Comparison of ENCODE assay signal across 8 cellular contexts in genomic region chr1:95041491-95042165, GRCh38. TPM values are rescaled to one million over a fixed set of nuclear protein-coding genes. Genes with fewer than 3 reads are reported as not detected.
DNase-seq lines count a peak whose midpoint lies in the region; ATAC-seq, FAIRE-seq and TF ChIP-seq lines count a peak whose summit lies in the region.

No MANE protein-coding gene starts in this region.

- H3K27ac ChIP-seq in A549 = peak overlapping the region; percentile 36 to 58; a peak in 2 of 6 replicates
- H3K27ac ChIP-seq in muscle layer of duodenum (ENCODE audit: low read length) = peak overlapping the region; percentile 78

- 0% methylated on average over 2 of the region's 2 CpGs for WGBS in A549 (ENCODE audit: missing lambda C conversion rate)

- H3K9me3 ChIP-seq in A549 = no peaks in the 10 kb centered on the region
- no peaks in the 10 kb centered on the region for H3K9me3 ChIP-seq in muscle layer of duodenum (ENCODE audit: control insufficient read depth in 1 of 2, low read length in 2 of 2)

- H3K27me3 Mint-ChIP-seq in activated naive CD8-positive, alpha-beta T cell treated with anti-CD3 and anti-CD28 coated beads, Interleukin-2, amount 50 U/mL, for 24 hours = no peaks in the 10 kb centered on the region

- no peak overlapping the region for H3K4me2 ChIP-seq in A549

- TF ChIP-seq EP300 in A549 (IDR thresholded peaks at IDR 0.05) (no peak), Ishikawa (IDR thresholded peaks at IDR 0.05; ENCODE audit: borderline replicate concordance) (no peak)

- H3K4me1 Mint-ChIP-seq in activated naive CD8-positive, alpha-beta T cell treated with anti-CD3 and anti-CD28 coated beads, Interleukin-2, amount 50 U/mL, for 24 hours = no peaks in the 10 kb centered on the region

- H3K27ac Mint-ChIP-seq in activated naive CD8-positive, alpha-beta T cell treated with anti-CD3 and anti-CD28 coated beads, Interleukin-2, amount 50 U/mL, for 24 hours = no peak overlapping the region

- H3K4me1 ChIP-seq in A549 (0 out of 3 replicates have a peak, but pooled peaks cover 3% of the 10 kb centered on the region), muscle layer of duodenum (ENCODE audit: control insufficient read depth in 1 of 2, insufficient read depth in 2 of 2, low read length in 2 of 2) (peaks cover 0 to 10% of the 10 kb centered on the region in 2 donors)

- no peak overlapping the region for H3K4me3 Mint-ChIP-seq in activated naive CD8-positive, alpha-beta T cell treated with anti-CD3 and anti-CD28 coated beads, Interleukin-2, amount 50 U/mL, for 24 hours

- H3K4me3 ChIP-seq in A549 (no peak overlapping the region), muscle layer of duodenum (ENCODE audit: low read depth in 1 of 2, low read length in 2 of 2) (no peak overlapping the region)

- TF ChIP-seq POLR2A in A549 (IDR thresholded peaks at IDR 0.05; ENCODE audit: low read length) (no peak), GM12891 (IDR thresholded peaks at IDR 0.05; ENCODE audit: low read depth, low read length) (no peak)

- peak; percentile 89 to 93 for ATAC-seq in A549
- ATAC-seq in activated naive CD8-positive, alpha-beta T cell treated with anti-CD3 and anti-CD28 coated beads, Interleukin-2, amount 50 U/mL, for 24 hours = no peak

- H3K9me3 Mint-ChIP-seq in activated naive CD8-positive, alpha-beta T cell treated with anti-CD3 and anti-CD28 coated beads, Interleukin-2, amount 50 U/mL, for 24 hours = no peaks in the 10 kb centered on the region

- POLR2A ChIA-PET in A549 (lab: Yijun Ruan, JAX) = interaction anchor here (2.1 kb wide), 1 partner anchor 187 kb away, joined by 18 read pairs; no protein-coding TSS in a partner anchor

- H3K27me3 ChIP-seq in muscle layer of duodenum (ENCODE audit: low read depth, low read length) = no peaks in the 10 kb centered on the region

- no peaks in the 10 kb centered on the region for H3K36me3 Mint-ChIP-seq in activated naive CD8-positive, alpha-beta T cell treated with anti-CD3 and anti-CD28 coated beads, Interleukin-2, amount 50 U/mL, for 24 hours (ENCODE audit: low read depth)

- TF ChIP-seq RAD21 in A549 (conservative IDR thresholded peaks at IDR 0.05 in 1 of 2, IDR thresholded peaks at IDR 0.05 in 1 of 2) = peak; percentile 87 to 94
- peak; percentile 82 for TF ChIP-seq RAD21 in Ishikawa (IDR thresholded peaks at IDR 0.05; ENCODE audit: low read depth)

- no peaks in the 10 kb centered on the region for H3K36me3 ChIP-seq in muscle layer of duodenum (ENCODE audit: control insufficient read depth in 1 of 2, insufficient read depth in 2 of 2, low read length in 2 of 2)

- DNase-seq in A549 (ENCODE audit: low read depth in 1 of 2, low spot score in 1 of 2) (peak; percentile 52 to 73), GM12891 (ENCODE audit: insufficient read length, low spot score) (peak; percentile 16), RPMI7951 (ENCODE audit: low read depth) (peak; percentile 85), epidermal melanocyte (ENCODE audit: insufficient read length, low spot score) (peak; percentile 68)
- DNase-seq in stimulated activated CD4-positive, alpha-beta T cell treated with anti-CD3 and anti-CD28 coated beads, Interleukin-1b, Interleukin-23, amount 100 ng/mL, for 48 hours = no peak
- no peak for DNase-seq in activated naive CD8-positive, alpha-beta T cell treated with anti-CD3 and anti-CD28 coated beads, Interleukin-2, amount 50 U/mL, for 24 hours

- FAIRE-seq in A549 (lab: Jason Lieb, UNC) (no peak), GM12891 (lab: Jason Lieb, UNC) (peak; percentile 16)

- CTCF ChIA-PET in A549 (lab: Yijun Ruan, JAX) = interaction anchor here (0.6 to 5.2 kb wide), 55 partner anchors 9 to 560 kb away, joined by 3 to 149 read pairs (median 4); partner anchors contain the start of genes ALG14, CNN3 and SLC44A3

- peak; percentile 80 for TF ChIP-seq CTCF in A549 (IDR thresholded peaks at IDR 0.05)

TF ChIP-seq in A549, 52 proteins besides CTCF, POLR2A, EP300 and RAD21:
- TF ChIP-seq CHD2 (IDR thresholded peaks at IDR 0.05; ENCODE audit: low read length, partially characterized antibody) (no peak), HDAC2 (IDR thresholded peaks at IDR 0.05) (no peak), SMC3 (IDR thresholded peaks at IDR 0.05) (peak; percentile 86)
TF ChIP-seq in A549: peak in this region for 1.

TF ChIP-seq in GM12891, 5 proteins besides CTCF, POLR2A, EP300 and RAD21:
- TF ChIP-seq TAF1 (IDR thresholded peaks at IDR 0.05; ENCODE audit: low read depth, low read length) = no peak
- no peak for TF ChIP-seq POLR2AphosphoS5 (IDR thresholded peaks at IDR 0.05; ENCODE audit: low read depth, low read length)
- TF ChIP-seq POU2F2 (IDR thresholded peaks at IDR 0.05; ENCODE audit: low read depth, low read length) = no peak
- TF ChIP-seq PAX5 (IDR thresholded peaks at IDR 0.05; ENCODE audit: insufficient read depth, low read length, severe bottlenecking) = no peak
- no peak for TF ChIP-seq SPI1 (IDR thresholded peaks at IDR 0.05; ENCODE audit: low read depth, low read length)

TF ChIP-seq in Ishikawa, 13 proteins besides CTCF, POLR2A, EP300 and RAD21:
- TF ChIP-seq EGR1 (IDR thresholded peaks at IDR 0.05) (no peak), TAF1 (IDR thresholded peaks at IDR 0.05; ENCODE audit: low read depth) (no peak), USF1 (IDR thresholded peaks at IDR 0.05) (no peak), NFIC (IDR thresholded peaks at IDR 0.05) (no peak), TEAD4 (IDR thresholded peaks at IDR 0.05) (no peak), CEBPB (IDR thresholded peaks at IDR 0.05) (no peak), ZBTB7A (IDR thresholded peaks at IDR 0.05; ENCODE audit: low read depth) (no peak), YY1 (IDR thresholded peaks at IDR 0.05; ENCODE audit: low read depth) (no peak), TCF12 (IDR thresholded peaks at IDR 0.05; ENCODE audit: low read depth) (no peak), CREB1 (IDR thresholded peaks at IDR 0.05; ENCODE audit: low read depth) (no peak), REST (IDR thresholded peaks at IDR 0.05; ENCODE audit: low read depth) (no peak), FOXM1 (IDR thresholded peaks at IDR 0.05; ENCODE audit: borderline replicate concordance, low read depth) (no peak), MAX (IDR thresholded peaks at IDR 0.05) (no peak)

RNA-seq across cellular contexts. Expression of gene ALG14, which starts 31.1 kb away (rescaled TPM):
- polyA plus RNA-seq in A549 (2011; rRNA removed) (5.0 and 5.3 TPM in 2 replicates), A549 (2017; fragmentation: RNase III; extraction: RNeasy Plus Mini Kit Qiagen cat#74134 plus additional on column Dnase treatment) (5.4 to 7.1 TPM (median 5.7 TPM) in 3 replicates)
- polyA plus RNA-seq in A549 (2012; cell fraction: cytosol; rRNA removed) = 4.5 and 5.1 TPM in 2 replicates
- polyA plus RNA-seq in A549 (2012; cell fraction: nucleus; rRNA removed) = 0.78 and 1.2 TPM in 2 replicates
- polyA minus RNA-seq in A549 (2011; rRNA and poly(A)+ RNA removed) = 7.3 and 12.6 TPM in 2 replicates
- 3.8 TPM for polyA plus RNA-seq in GM12891 (2012; ENCODE audit: low read depth, missing spikeins)
- total RNA-seq in RPMI7951 (2014; rRNA removed; shearing (Covaris generic)) = 3.3 and 9.5 TPM in 2 replicates

Comparison
In these comparisons a context has a peak if more than half of its experiments do, and no peak if none do; other contexts are left out.
1. DNase-seq: peak in A549 (2 of 2), GM12891 (single experiment), RPMI7951 (single experiment) and epidermal melanocyte (single experiment); none in stimulated activated CD4-positive, alpha-beta T cell treated with anti-CD3 and anti-CD28 coated beads, Interleukin-1b, Interleukin-23, amount 100 ng/mL, for 48 hours (single experiment) and activated naive CD8-positive, alpha-beta T cell treated with anti-CD3 and anti-CD28 coated beads, Interleukin-2, amount 50 U/mL, for 24 hours (single experiment).